36 cellular contexts compared by ENCODE assay signal in the genomic region with DNA sequence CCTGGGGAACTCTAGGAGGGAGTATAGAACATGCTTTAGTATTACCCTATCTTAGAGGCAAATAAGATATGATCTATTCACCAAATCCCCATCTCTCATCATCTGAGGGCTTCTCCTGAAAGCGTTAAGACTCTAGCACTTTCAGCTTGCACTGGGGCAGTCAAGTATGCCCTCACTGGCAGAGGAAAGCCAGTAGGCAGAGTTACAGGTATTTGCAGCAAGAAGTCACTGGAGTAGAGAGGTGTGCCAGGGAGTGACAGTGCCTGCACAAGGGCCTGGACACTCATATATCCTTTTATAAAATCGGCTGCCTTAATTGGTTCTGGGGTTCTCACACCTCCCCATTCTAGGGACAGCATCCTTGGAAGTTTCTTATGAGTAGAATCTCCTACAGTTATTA. TPM values are rescaled to one million over a fixed set of nuclear protein-coding genes. Genes with fewer than 3 reads are reported as not detected.
"Had no signal": no experiment of that assay in that cellular context is flagged by ENCODE, and none has a peak within 500 bp of the region (broad histone marks: within the 10 kb centered on the region; RNA-seq: fewer than 3 reads in every experiment).

No MANE protein-coding gene starts in this region.

- FAIRE-seq: astrocyte had no signal

- H3K9me3 ChIP-seq: adrenal gland, ascending aorta, body of pancreas, breast epithelium had no signal

- ATAC-seq: activated naive CD4-positive, alpha-beta T cell treated with anti-CD3 and anti-CD28 coated beads, Interleukin-2, amount 50 U/mL, for 72 hours; activated naive CD8-positive, alpha-beta T cell treated with anti-CD3 and anti-CD28 coated beads, Interleukin-2, amount 50 U/mL, for 24 hours; activated T-cell treated with anti-CD3 and anti-CD28 coated beads, Interleukin-2, amount 50 U/mL, for 4 hours; activated T-cell treated with anti-CD3 and anti-CD28 coated beads, Interleukin-2, amount 50 U/mL, for 72 hours; activated T-helper 17 cell treated with anti-CD3 and anti-CD28 coated beads, Interleukin-2, amount 50 U/mL, for 72 hours; body of pancreas had no signal

- H3K4me3 ChIP-seq: adrenal gland, ascending aorta, body of pancreas, breast epithelium, cardiac muscle cell had no signal

- H3K36me3 ChIP-seq: adrenal gland, ascending aorta, brain microvascular endothelial cell, breast epithelium, cardiac muscle cell had no signal

- DNase-seq: activated effector memory CD4-positive, alpha-beta T cell treated with anti-CD3 and anti-CD28 coated beads, Interleukin-2, amount 50 U/mL, for 16 hours; activated effector memory CD4-positive, alpha-beta T cell treated with Interleukin-2 at 50 U/mL for 16 hours; activated gamma-delta T cell; activated gamma-delta T cell treated with Interleukin-2 at 50 U/mL for 16 hours; activated naive CD4-positive, alpha-beta T cell; activated naive CD4-positive, alpha-beta T cell treated with anti-CD3 and anti-CD28 coated beads for 36 hours; activated naive CD4-positive, alpha-beta T cell treated with anti-CD3 and anti-CD28 coated beads, Interleukin-2, amount 10 ng/mL, durations not matched to agents 7 days and 5 days; activated naive CD4-positive, alpha-beta T cell treated with anti-CD3 and anti-CD28 coated beads, Interleukin-2, amount 50 U/mL, for 16 hours; activated naive CD4-positive, alpha-beta T cell treated with Interleukin-2 at 50 U/mL for 16 hours; activated naive CD8-positive, alpha-beta T cell treated with anti-CD3 and anti-CD28 coated beads for 36 hours; activated naive CD8-positive, alpha-beta T cell treated with anti-CD3 and anti-CD28 coated beads, Interleukin-2, amount 10 ng/mL, durations not matched to agents 7 days and 5 days; activated naive CD8-positive, alpha-beta T cell treated with anti-CD3 and anti-CD28 coated beads, Interleukin-2, amount 50 U/mL, for 24 hours; activated T-cell treated with anti-CD3 and anti-CD28 coated beads for 4 hours; activated T-cell treated with anti-CD3 and anti-CD28 coated beads, Interleukin-2, amount 50 U/mL, for 1 hour; activated T-cell treated with anti-CD3 and anti-CD28 coated beads, Interleukin-2, amount 50 U/mL, for 24 hours; activated T-cell treated with anti-CD3 and anti-CD28 coated beads, Interleukin-2, amount 50 U/mL, for 4 hours; activated T-cell treated with anti-CD3 and anti-CD28 coated beads, Interleukin-2, amount 50 U/mL, for 48 hours; activated T-cell treated with anti-CD3 and anti-CD28 coated beads, Interleukin-2, amount 50 U/mL, for 72 hours; adrenal gland; amniotic stem cell; amygdala; anterior cingulate cortex; aorta; body of pancreas; brain microvascular endothelial cell; caudate nucleus; central memory CD4-positive, alpha-beta T cell; cerebellar nuclear complex had no signal

- H3K4me1 ChIP-seq: adrenal gland, ascending aorta, body of pancreas, breast epithelium had no signal

- H3K27ac ChIP-seq: adrenal gland, ascending aorta, body of pancreas, brain microvascular endothelial cell, breast epithelium, cardiac muscle cell had no signal

- H3K27me3 ChIP-seq: adrenal gland, ascending aorta, body of pancreas, brain microvascular endothelial cell, breast epithelium had no signal

RNA-seq across cellular contexts. Expression of a gene that starts 31.9 kb away (rescaled TPM):
- total RNA-seq: activated naive CD4-positive, alpha-beta T cell treated with anti-CD3 and anti-CD28 coated beads for 36 hours; activated naive CD4-positive, alpha-beta T cell treated with anti-CD3 and anti-CD28 coated beads, Interleukin-2, amount 50 U/mL, for 72 hours; activated naive CD8-positive, alpha-beta T cell treated with anti-CD3 and anti-CD28 coated beads for 36 hours; activated naive CD8-positive, alpha-beta T cell treated with anti-CD3 and anti-CD28 coated beads, Interleukin-2, amount 10 ng/mL, durations not matched to agents 7 days and 5 days; activated T-cell treated with anti-CD3 and anti-CD28 coated beads, Interleukin-2, amount 50 U/mL, for 4 hours; activated T-cell treated with anti-CD3 and anti-CD28 coated beads, Interleukin-2, amount 50 U/mL, for 72 hours; activated T-helper 1 cell treated with anti-CD3 and anti-CD28 coated beads, Interleukin-12 subunit alpha, Interleukin-12 subunit beta, Interleukin-2, Interleukin-4 antibody, amounts not matched to agents 30 ng/mL and 10 ng/mL and 1 ng/mL, durations not matched to agents 14 hours and 24 hours and 36 hours; activated T-helper 17 cell treated with anti-CD3 and anti-CD28 coated beads, Interleukin-2, amount 50 U/mL, for 72 hours; activated T-helper 2 cell treated with anti-CD3 and anti-CD28 coated beads, Interferon-gamma antibody, Interleukin-2, Interleukin-4, amounts not matched to agents 10 μg/mL and 5 μg/mL and 100 μg/mL, durations not matched to agents 14 hours and 24 hours and 36 hours had no signal
